8 cellular contexts compared by ENCODE assay signal in genomic region chr12:117968826-117969659, GRCh38. TPM values are rescaled to one million over a fixed set of nuclear protein-coding genes. Genes with fewer than 3 reads are reported as not detected.
A peak's percentile ranks its signal among the peaks of the same experiment; 100 is the strongest.
DNase-seq lines count a peak whose midpoint lies in the region; ATAC-seq and TF ChIP-seq lines count a peak whose summit lies in the region.

KSR2 (minus strand) TSS chr12:117968990; CDS start chr12:117968255, 735 bp downstream.

- peaks cover 78% of the 10 kb centered on the region for H3K27me3 Mint-ChIP-seq in mesothelial cell of epicardium (ENCODE audit: low read depth)

- H3K27ac ChIP-seq in HEK293 (ENCODE audit: extremely low read depth, low read depth, low read length) (peak within 1 kb of the TSS; percentile 59; the same call in 1 of the 2 replicates), cingulate gyrus (ENCODE audit: low read depth, low read length) (peak within 1 kb of the TSS; percentile 65)

- CTCF ChIA-PET in HEK293 (lab: Yijun Ruan, JAX), result no interaction called here

- TF ChIP-seq CTCF in HEK293 (tag by site-specific recombination; IDR thresholded peaks at IDR 0.05) (0 out of 2 replicates have a peak, but pooled peaks have one; percentile 10), mesothelial cell of epicardium (IDR thresholded peaks at IDR 0.05; ENCODE audit: unreplicated experiment) (no peak), omental fat pad (IDR thresholded peaks at IDR 0.05) (no peak)

- H3K4me3 ChIP-seq in HEK293 (ENCODE audit: low read depth, low read length), result peak within 1 kb of the TSS; percentile 60

- H3K9me3 ChIP-seq in HEK293 (ENCODE audit: control insufficient read depth, insufficient read depth, low read depth, low read length), result no peaks in the 10 kb centered on the region

- no peak for ATAC-seq in omental fat pad (ENCODE audit: low FRiP score)

- H3K4me1 ChIP-seq in HEK293 (ENCODE audit: control insufficient read depth, insufficient read depth, low read length), result 0 out of 2 replicates have a peak, but pooled peaks cover 2% of the 10 kb centered on the region

- H3K27ac Mint-ChIP-seq in mesothelial cell of epicardium, result peak within 1 kb of the TSS; percentile 82

- H3K4me3 Mint-ChIP-seq in mesothelial cell of epicardium, result peak within 1 kb of the TSS; percentile 73

- DNase-seq in EL (peak; percentile 56), NCI-H146 treated with DMSO at 0.1 percent for 48 hours (lab: John Stamatoyannopoulos, UW; ENCODE audit: unreplicated experiment) (peak; percentile 95), mesothelial cell of epicardium (ENCODE audit: low spot score in 2 of 2, unreplicated experiment in 2 of 2) (peak; percentile 78 to 87), omental fat pad (ENCODE audit: low spot score) (no peak)
- peak; percentile 42 for DNase-seq in activated CD4-positive, CD25-positive, alpha-beta regulatory T cell treated with anti-CD3 and anti-CD28 coated beads, Interleukin-2, amount 50 U/mL, for 72 hours
- peak; percentile 13 to 45 for DNase-seq in stimulated activated CD8-positive, alpha-beta memory T cell treated with anti-CD3 and anti-CD28 coated beads, Interleukin-7, amount 100 ng/mL, for 48 hours (ENCODE audit: extremely low read depth in 1 of 2, low read depth in 1 of 2)

- POLR2A ChIA-PET in HEK293 (lab: Yijun Ruan, JAX), result interaction anchor here (0.6 to 0.8 kb wide), 2 partner anchors 9 to 47 kb away, joined by 3 read pairs; partner anchors contain the start of gene RFC5

- H3K9me3 Mint-ChIP-seq in mesothelial cell of epicardium, result peaks cover 16% of the 10 kb centered on the region

- H3K36me3 Mint-ChIP-seq in mesothelial cell of epicardium, result peaks cover 3% of the 10 kb centered on the region

- H3K36me3 ChIP-seq in HEK293 (ENCODE audit: control insufficient read depth in 2 of 2, insufficient read depth in 1 of 2, low read length in 2 of 2), result no peaks in the 10 kb centered on the region

- H3K4me1 Mint-ChIP-seq in mesothelial cell of epicardium, result peaks cover 8% of the 10 kb centered on the region

TF ChIP-seq in HEK293, 187 proteins besides CTCF, POLR2A, EP300 and RAD21 (continues in another document):
- TF ChIP-seq SP2 (tag by site-specific recombination; IDR thresholded peaks at IDR 0.05) (peak; percentile 52), ZNF221 (tag by site-specific recombination; IDR thresholded peaks at IDR 0.05; ENCODE audit: borderline replicate concordance) (no peak), ZNF394 (tag by site-specific recombination; IDR thresholded peaks at IDR 0.05; ENCODE audit: borderline replicate concordance) (no peak), ZNF2 (tag by site-specific recombination; IDR thresholded peaks at IDR 0.05) (0 out of 2 replicates have a peak, but pooled peaks have one; percentile 65), ZNF239 (tag by site-specific recombination; IDR thresholded peaks at IDR 0.05) (peak; percentile 48; the same call in 1 of the 2 replicates), ZNF664 (tag by site-specific recombination; IDR thresholded peaks at IDR 0.05) (no peak), ZNF350 (tag by site-specific recombination; IDR thresholded peaks at IDR 0.05) (no peak), ZNF660 (tag by site-specific recombination; IDR thresholded peaks at IDR 0.05) (peak; percentile 85), MEIS1 (CRISPR knock-in tag; IDR thresholded peaks at IDR 0.05; ENCODE audit: borderline replicate concordance) (no peak), ZNF677 (tag by site-specific recombination; IDR thresholded peaks at IDR 0.05) (no peak), GLIS2 (tag by site-specific recombination; IDR thresholded peaks at IDR 0.05) (peak; percentile 51; the same call in 1 of the 2 replicates), ZFP41 (tag by site-specific recombination; IDR thresholded peaks at IDR 0.05; ENCODE audit: borderline replicate concordance) (no peak), ZNF561 (tag by site-specific recombination; IDR thresholded peaks at IDR 0.05; ENCODE audit: borderline replicate concordance) (peak; percentile 89; the same call in 1 of the 2 replicates), ZNF785 (tag by site-specific recombination; IDR thresholded peaks at IDR 0.05) (0 out of 2 replicates have a peak, but pooled peaks have one; percentile 50), ZNF529 (tag by site-specific recombination; IDR thresholded peaks at IDR 0.05; ENCODE audit: insufficient replicate concordance) (no peak), ZNF146 (tag by site-specific recombination; IDR thresholded peaks at IDR 0.05) (0 out of 2 replicates have a peak, but pooled peaks have one; percentile 22), ZBTB20 (tag by site-specific recombination; IDR thresholded peaks at IDR 0.05) (peak; percentile 77), ZNF830 (tag by site-specific recombination; IDR thresholded peaks at IDR 0.05; ENCODE audit: low read depth) (no peak), ZNF398 (tag by site-specific recombination; IDR thresholded peaks at IDR 0.05) (peak; percentile 77), ZNF16 (tag by site-specific recombination; IDR thresholded peaks at IDR 0.05; ENCODE audit: low read depth) (no peak), ZNF449 (tag by site-specific recombination; IDR thresholded peaks at IDR 0.05) (peak; percentile 90), ZBTB26 (tag by site-specific recombination; optimal IDR thresholded peaks at IDR 0.05) (peak; percentile 93), OVOL3 (tag by site-specific recombination; IDR thresholded peaks at IDR 0.05) (no peak), KLF1 (tag by site-specific recombination; IDR thresholded peaks at IDR 0.05) (0 out of 2 replicates have a peak, but pooled peaks have one; percentile 14), BCL11B (tag by site-specific recombination; IDR thresholded peaks at IDR 0.05; ENCODE audit: low read depth) (no peak), ZBTB1 (tag by site-specific recombination; IDR thresholded peaks at IDR 0.05) (no peak), ZNF558 (tag by site-specific recombination; IDR thresholded peaks at IDR 0.05) (no peak), BCL6B (tag by site-specific recombination; IDR thresholded peaks at IDR 0.05) (no peak), SP3 (tag by site-specific recombination; IDR thresholded peaks at IDR 0.05) (peak; percentile 14)

RNA-seq across cellular contexts. Expression of gene KSR2, which starts in this region (rescaled TPM):
- 0.69 to 0.71 TPM (median 0.70 TPM) in 3 replicates for total RNA-seq in mesothelial cell of epicardium
- under 1 TPM in 3 of 4 donors, not detected in 1; under 0.01 to 0.16 (median under 0.01) TPM for total RNA-seq in omental fat pad

Comparison
In these comparisons a context has a peak if more than half of its experiments do, and no peak if none do; other contexts are left out.
1. Peak in DNase-seq in mesothelial cell of epicardium; RNA of the gene not detected or under 1 TPM.